ENCODE assay signal across 15 cellular contexts in genomic region chr5:40359093-40359492, GRCh38.
DNase-seq lines count a peak whose midpoint lies in the region; ATAC-seq and TF ChIP-seq lines count a peak whose summit lies in the region.
"Had no signal": no experiment of that assay in that cellular context is flagged by ENCODE, and none has a peak within 500 bp of the region (broad histone marks: within the 10 kb centered on the region; RNA-seq: fewer than 3 reads in every experiment).

No MANE protein-coding gene starts in this region.

- no peak for TF ChIP-seq CTCF in WTC11 (IDR thresholded peaks at IDR 0.05)

- no peaks in the 10 kb centered on the region for H3K9me3 ChIP-seq in CD8-positive, alpha-beta memory T cell (ENCODE audit: low read length)

- peaks cover 0 to 18% (median 2%) of the 10 kb centered on the region in 3 donors for H3K36me3 Mint-ChIP-seq in CD8-positive, alpha-beta memory T cell
- peaks cover 3% of the 10 kb centered on the region; the same call in 1 of the 2 replicates for H3K36me3 Mint-ChIP-seq in WTC11
- H3K36me3 Mint-ChIP-seq in natural killer cell treated with Interleukin-12 subunit alpha and Interleukin-12 subunit beta and Interleukin-15 and Interleukin-18, amount 100 ng/mL, for 72 hours: peaks cover 15% of the 10 kb centered on the region

- no peak overlapping the region for H3K27ac ChIP-seq in CD8-positive, alpha-beta memory T cell (ENCODE audit: low read depth, low read length)
- H3K27ac ChIP-seq: 22Rv1, BLaER1 had no signal

- peaks cover 34 to 57% (median 35%) of the 10 kb centered on the region in 3 donors for H3K4me1 Mint-ChIP-seq in CD8-positive, alpha-beta memory T cell
- H3K4me1 Mint-ChIP-seq in WTC11: no peaks in the 10 kb centered on the region
- H3K4me1 Mint-ChIP-seq in natural killer cell treated with Interleukin-12 subunit alpha and Interleukin-12 subunit beta and Interleukin-15 and Interleukin-18, amount 100 ng/mL, for 72 hours (ENCODE audit: low read depth in 2 of 2): peaks cover 63 to 68% of the 10 kb centered on the region in 2 donors

- H3K4me3 Mint-ChIP-seq in CD8-positive, alpha-beta memory T cell: peak overlapping the region in 2 of 7 donors; percentile 58 to 77
- no peak overlapping the region for H3K4me3 Mint-ChIP-seq in WTC11
- peak overlapping the region; percentile 51 for H3K4me3 Mint-ChIP-seq in natural killer cell treated with Interleukin-12 subunit alpha and Interleukin-12 subunit beta and Interleukin-15 and Interleukin-18, amount 100 ng/mL, for 72 hours

- CTCF ChIA-PET in CD8-positive, alpha-beta memory T cell (lab: Charles Lee): no interaction called here
- CTCF ChIA-PET in WTC11 (lab: Charles Lee): interaction anchor here (0.7 kb wide), 1 partner anchor 894 kb away, joined by 3 read pairs; no protein-coding TSS in a partner anchor

- ATAC-seq in WTC11 (0 out of 2 replicates have a peak, but pooled peaks have one; percentile 34), GM18520 (IDR thresholded peaks at IDR 0.05; ENCODE audit: unreplicated experiment) (no peak)
- ATAC-seq in natural killer cell treated with Interleukin-12 subunit alpha and Interleukin-12 subunit beta and Interleukin-15 and Interleukin-18, amount 100 ng/mL, for 72 hours: no peak
- ATAC-seq: HCT116, K562 had no signal

- in situ Hi-C loops in KBM-7 (cut with MboI; ENCODE audit: low pct_unique_long_range_greater_than_20kb, low sequenced_read_pairs): no loop called here

- no peaks in the 10 kb centered on the region for H3K36me3 ChIP-seq in CD8-positive, alpha-beta memory T cell (ENCODE audit: insufficient read depth, low read length)
- H3K36me3 ChIP-seq: BLaER1 had no signal

- DNase-seq in CD8-positive, alpha-beta memory T cell: no peak
- DNase-seq in HT1080 (ENCODE audit: low read depth) (peak; percentile 18), WTC11 (ENCODE audit: low spot score) (no peak), KBM-7 (no peak), T1000 (lab: John Stamatoyannopoulos, UW) (no peak)
- DNase-seq in natural killer cell treated with Interleukin-12 subunit alpha and Interleukin-12 subunit beta and Interleukin-15 and Interleukin-18, amount 100 ng/mL, for 72 hours (ENCODE audit: low spot score): no peak
- DNase-seq: AML-193, Calu3, DMS 273 treated with DMSO at 0.1 percent for 48 hours, GDM1 had no signal

- peaks cover 9% of the 10 kb centered on the region for H3K4me1 ChIP-seq in CD8-positive, alpha-beta memory T cell (ENCODE audit: insufficient read depth, low read length)

- H3K27me3 ChIP-seq in CD8-positive, alpha-beta memory T cell (ENCODE audit: insufficient read depth, low read length, poor library complexity, severe bottlenecking): no peaks in the 10 kb centered on the region
- H3K27me3 ChIP-seq: BLaER1 had no signal

- H3K27ac Mint-ChIP-seq in CD8-positive, alpha-beta memory T cell: peak overlapping the region in 6 of 8 donors; percentile 5 to 62 (median 40)
- no peak overlapping the region for H3K27ac Mint-ChIP-seq in WTC11
- H3K27ac Mint-ChIP-seq in natural killer cell treated with Interleukin-12 subunit alpha and Interleukin-12 subunit beta and Interleukin-15 and Interleukin-18, amount 100 ng/mL, for 72 hours: peak overlapping the region; percentile 49 to 80

- peaks cover 0 to 7% (median 2%) of the 10 kb centered on the region in 5 donors for H3K9me3 Mint-ChIP-seq in CD8-positive, alpha-beta memory T cell
- peaks cover 19% of the 10 kb centered on the region for H3K9me3 Mint-ChIP-seq in WTC11
- H3K9me3 Mint-ChIP-seq in natural killer cell treated with Interleukin-12 subunit alpha and Interleukin-12 subunit beta and Interleukin-15 and Interleukin-18, amount 100 ng/mL, for 72 hours: peaks cover 12% of the 10 kb centered on the region

- POLR2A ChIA-PET in CD8-positive, alpha-beta memory T cell (lab: Charles Lee): no interaction called here
- POLR2A ChIA-PET in WTC11 (lab: Charles Lee): no interaction called here

- no peak overlapping the region for H3K4me3 ChIP-seq in CD8-positive, alpha-beta memory T cell (ENCODE audit: low read length)
- H3K4me3 ChIP-seq: BLaER1, K562 had no signal

- no peaks in the 10 kb centered on the region for H3K27me3 Mint-ChIP-seq in CD8-positive, alpha-beta memory T cell
- no peaks in the 10 kb centered on the region for H3K27me3 Mint-ChIP-seq in WTC11 (ENCODE audit: low read depth)
- no peaks in the 10 kb centered on the region for H3K27me3 Mint-ChIP-seq in natural killer cell treated with Interleukin-12 subunit alpha and Interleukin-12 subunit beta and Interleukin-15 and Interleukin-18, amount 100 ng/mL, for 72 hours

TF ChIP-seq in WTC11, 78 proteins besides CTCF, POLR2A, EP300 and RAD21:
- TF ChIP-seq TEAD1 (CRISPR knock-in tag; IDR thresholded peaks at IDR 0.05) (no peak), GRHL2 (CRISPR knock-in tag; IDR thresholded peaks at IDR 0.05; ENCODE audit: insufficient replicate concordance, severe bottlenecking) (no peak), ZNF281 (CRISPR knock-in tag; IDR thresholded peaks at IDR 0.05) (no peak), SP1 (CRISPR knock-in tag; conservative IDR thresholded peaks at IDR 0.05) (no peak), NR1H2 (CRISPR knock-in tag; IDR thresholded peaks at IDR 0.05) (no peak), FOXJ3 (CRISPR knock-in tag; IDR thresholded peaks at IDR 0.05; ENCODE audit: borderline replicate concordance) (no peak), E2F5 (CRISPR knock-in tag; IDR thresholded peaks at IDR 0.05) (no peak), TCF7 (CRISPR knock-in tag; IDR thresholded peaks at IDR 0.05; ENCODE audit: low read depth) (no peak), ZNF396 (CRISPR knock-in tag; IDR thresholded peaks at IDR 0.05; ENCODE audit: borderline replicate concordance) (no peak)
- TF ChIP-seq, protein P1, sequence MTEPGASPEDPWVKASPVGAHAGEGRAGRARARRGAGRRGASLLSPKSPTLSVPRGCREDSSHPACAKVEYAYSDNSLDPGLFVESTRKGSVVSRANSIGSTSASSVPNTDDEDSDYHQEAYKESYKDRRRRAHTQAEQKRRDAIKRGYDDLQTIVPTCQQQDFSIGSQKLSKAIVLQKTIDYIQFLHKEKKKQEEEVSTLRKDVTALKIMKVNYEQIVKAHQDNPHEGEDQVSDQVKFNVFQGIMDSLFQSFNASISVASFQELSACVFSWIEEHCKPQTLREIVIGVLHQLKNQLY (CRISPR knock-in tag; IDR thresholded peaks at IDR 0.05): no peak
- TF ChIP-seq, protein P2, sequence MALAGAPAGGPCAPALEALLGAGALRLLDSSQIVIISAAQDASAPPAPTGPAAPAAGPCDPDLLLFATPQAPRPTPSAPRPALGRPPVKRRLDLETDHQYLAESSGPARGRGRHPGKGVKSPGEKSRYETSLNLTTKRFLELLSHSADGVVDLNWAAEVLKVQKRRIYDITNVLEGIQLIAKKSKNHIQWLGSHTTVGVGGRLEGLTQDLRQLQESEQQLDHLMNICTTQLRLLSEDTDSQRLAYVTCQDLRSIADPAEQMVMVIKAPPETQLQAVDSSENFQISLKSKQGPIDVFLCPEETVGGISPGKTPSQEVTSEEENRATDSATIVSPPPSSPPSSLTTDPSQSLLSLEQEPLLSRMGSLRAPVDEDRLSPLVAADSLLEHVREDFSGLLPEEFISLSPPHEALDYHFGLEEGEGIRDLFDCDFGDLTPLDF (CRISPR knock-in tag; IDR thresholded peaks at IDR 0.05): no peak
